ENCODE assay signal across 34 cellular contexts in the genomic region with DNA sequence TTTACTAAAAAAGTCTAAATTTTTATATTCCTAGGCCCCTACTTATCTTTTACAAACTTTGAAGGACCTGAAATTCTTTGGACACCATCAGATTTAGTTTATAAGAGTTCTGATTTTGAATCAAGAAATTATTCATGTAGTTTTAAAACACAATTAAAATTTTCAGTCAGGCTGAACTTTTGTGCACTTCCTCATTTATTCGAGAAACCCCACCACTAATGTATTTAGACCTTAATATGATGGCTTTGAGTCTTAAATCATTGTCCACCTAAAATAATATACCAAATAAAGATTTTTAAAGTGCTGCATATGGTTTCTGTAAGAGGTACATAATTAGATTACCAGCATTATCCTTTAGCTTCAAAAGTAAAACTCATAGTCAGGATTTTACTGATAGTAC.
"Had no signal": no experiment of that assay in that cellular context is flagged by ENCODE, and none has a peak within 500 bp of the region (broad histone marks: within the 10 kb centered on the region; RNA-seq: fewer than 3 reads in every experiment).

No MANE protein-coding gene starts in this region.

- DNase-seq: activated B cell treated with CpG ODN at 0.5 μM for 24 hours; activated CD4-positive, alpha-beta memory T cell treated with anti-CD3 and anti-CD28 coated beads for 36 hours; activated CD4-positive, alpha-beta T cell treated with anti-CD3 and anti-CD28 coated beads for 4 hours; activated CD4-positive, alpha-beta T cell treated with anti-CD3 and anti-CD28 coated beads, Interleukin-2, amount 10 ng/mL, durations not matched to agents 24 days and 14 days; activated CD4-positive, alpha-beta T cell treated with anti-CD3 and anti-CD28 coated beads, Interleukin-2, amount 50 U/mL, for 1 hour; activated CD4-positive, alpha-beta T cell treated with anti-CD3 and anti-CD28 coated beads, Interleukin-2, amount 50 U/mL, for 4 hours; activated CD4-positive, CD25-positive, alpha-beta regulatory T cell treated with anti-CD3 and anti-CD28 coated beads, Interleukin-2, amount 50 U/mL, for 72 hours; activated CD8-positive, alpha-beta memory T cell treated with anti-CD3 and anti-CD28 coated beads, Interleukin-2, amount 50 U/mL, for 4 hours; activated CD8-positive, alpha-beta T cell treated with anti-CD3 and anti-CD28 coated beads for 36 hours; activated effector memory CD4-positive, alpha-beta T cell treated with Interleukin-2 at 50 U/mL for 16 hours; activated gamma-delta T cell; activated naive CD4-positive, alpha-beta T cell treated with anti-CD3 and anti-CD28 coated beads, Interleukin-2, amount 10 ng/mL, durations not matched to agents 7 days and 5 days; activated naive CD4-positive, alpha-beta T cell treated with Interleukin-2 at 50 U/mL for 16 hours; activated naive CD8-positive, alpha-beta T cell treated with anti-CD3 and anti-CD28 coated beads, Interleukin-2, amount 10 ng/mL, durations not matched to agents 7 days and 5 days; activated naive CD8-positive, alpha-beta T cell treated with anti-CD3 and anti-CD28 coated beads, Interleukin-2, amount 50 U/mL, for 24 hours; activated T-cell treated with anti-CD3 and anti-CD28 coated beads for 4 hours; activated T-cell treated with anti-CD3 and anti-CD28 coated beads, Interleukin-2, amount 50 U/mL, for 1 hour; activated T-cell treated with anti-CD3 and anti-CD28 coated beads, Interleukin-2, amount 50 U/mL, for 48 hours; amygdala; anterior cingulate cortex; caudate nucleus; cerebellar nuclear complex; T-helper 1 cell; T-helper 2 cell; T-helper 9 cell had no signal

- H3K4me1 Mint-ChIP-seq: activated B cell treated with CpG ODN at 0.5 μM for 24 hours; activated CD4-positive, alpha-beta T cell treated with anti-CD3 and anti-CD28 coated beads, Interleukin-2, amount 10 ng/mL, durations not matched to agents 24 days and 14 days; activated naive CD4-positive, alpha-beta T cell treated with anti-CD3 and anti-CD28 coated beads, Interleukin-2, amount 10 ng/mL, durations not matched to agents 7 days and 5 days; activated naive CD4-positive, alpha-beta T cell treated with anti-CD3 and anti-CD28 coated beads, Interleukin-2, amount 50 U/mL, for 24 hours; activated naive CD8-positive, alpha-beta T cell treated with anti-CD3 and anti-CD28 coated beads, Interleukin-2, amount 10 ng/mL, durations not matched to agents 7 days and 5 days; activated naive CD8-positive, alpha-beta T cell treated with anti-CD3 and anti-CD28 coated beads, Interleukin-2, amount 50 U/mL, for 24 hours; brain; central memory CD8-positive, alpha-beta T cell had no signal

- H3K27me3 Mint-ChIP-seq: activated B cell treated with CpG ODN at 0.5 μM for 24 hours; activated CD4-positive, alpha-beta memory T cell treated with anti-CD3 and anti-CD28 coated beads for 36 hours; activated CD4-positive, alpha-beta T cell treated with anti-CD3 and anti-CD28 coated beads, Interleukin-2, amount 10 ng/mL, durations not matched to agents 24 days and 14 days; activated CD8-positive, alpha-beta T cell treated with anti-CD3 and anti-CD28 coated beads for 36 hours; activated naive CD4-positive, alpha-beta T cell treated with anti-CD3 and anti-CD28 coated beads, Interleukin-2, amount 10 ng/mL, durations not matched to agents 7 days and 5 days; activated naive CD4-positive, alpha-beta T cell treated with anti-CD3 and anti-CD28 coated beads, Interleukin-2, amount 50 U/mL, for 24 hours; activated naive CD8-positive, alpha-beta T cell; activated naive CD8-positive, alpha-beta T cell treated with anti-CD3 and anti-CD28 coated beads, Interleukin-2, amount 10 ng/mL, durations not matched to agents 7 days and 5 days; activated naive CD8-positive, alpha-beta T cell treated with anti-CD3 and anti-CD28 coated beads, Interleukin-2, amount 50 U/mL, for 24 hours; brain; central memory CD8-positive, alpha-beta T cell had no signal

- H3K9me3 Mint-ChIP-seq: activated B cell treated with CpG ODN at 0.5 μM for 24 hours; activated CD4-positive, alpha-beta memory T cell treated with anti-CD3 and anti-CD28 coated beads for 36 hours; activated CD4-positive, alpha-beta T cell treated with anti-CD3 and anti-CD28 coated beads, Interleukin-2, amount 10 ng/mL, durations not matched to agents 24 days and 14 days; activated CD8-positive, alpha-beta T cell treated with anti-CD3 and anti-CD28 coated beads for 36 hours; activated naive CD4-positive, alpha-beta T cell treated with anti-CD3 and anti-CD28 coated beads, Interleukin-2, amount 10 ng/mL, durations not matched to agents 7 days and 5 days; activated naive CD4-positive, alpha-beta T cell treated with anti-CD3 and anti-CD28 coated beads, Interleukin-2, amount 50 U/mL, for 24 hours; activated naive CD8-positive, alpha-beta T cell treated with anti-CD3 and anti-CD28 coated beads, Interleukin-2, amount 10 ng/mL, durations not matched to agents 7 days and 5 days; activated naive CD8-positive, alpha-beta T cell treated with anti-CD3 and anti-CD28 coated beads, Interleukin-2, amount 50 U/mL, for 24 hours; activated T-helper 2 cell treated with anti-CD3 and anti-CD28 coated beads, Interferon-gamma antibody, Interleukin-2, Interleukin-4, amounts not matched to agents 10 μg/mL and 5 μg/mL and 100 μg/mL, durations not matched to agents 14 hours and 24 hours and 36 hours; brain; T-helper 1 cell treated with Interleukin-12 subunit alpha and Interleukin-12 subunit beta and Interleukin-4 antibody, amounts not matched to agents 30 μg/mL and 1 μg/mL, for 36 hours; T-helper 2 cell treated with Interferon-gamma antibody and Interleukin-4, amounts not matched to agents 5 μg/mL and 100 μg/mL, for 36 hours had no signal

- ATAC-seq: activated CD8-positive, alpha-beta T cell treated with anti-CD3 and anti-CD28 coated beads for 36 hours; activated naive CD8-positive, alpha-beta T cell treated with anti-CD3 and anti-CD28 coated beads, Interleukin-2, amount 50 U/mL, for 24 hours had no signal

- H3K4me3 Mint-ChIP-seq: activated B cell treated with CpG ODN at 0.5 μM for 24 hours; activated CD4-positive, alpha-beta memory T cell treated with anti-CD3 and anti-CD28 coated beads for 36 hours; activated CD4-positive, alpha-beta T cell treated with anti-CD3 and anti-CD28 coated beads, Interleukin-2, amount 10 ng/mL, durations not matched to agents 24 days and 14 days; activated CD8-positive, alpha-beta T cell treated with anti-CD3 and anti-CD28 coated beads for 36 hours; activated naive CD4-positive, alpha-beta T cell treated with anti-CD3 and anti-CD28 coated beads, Interleukin-2, amount 10 ng/mL, durations not matched to agents 7 days and 5 days; activated naive CD4-positive, alpha-beta T cell treated with anti-CD3 and anti-CD28 coated beads, Interleukin-2, amount 50 U/mL, for 24 hours; activated naive CD8-positive, alpha-beta T cell; activated naive CD8-positive, alpha-beta T cell treated with anti-CD3 and anti-CD28 coated beads, Interleukin-2, amount 10 ng/mL, durations not matched to agents 7 days and 5 days; activated naive CD8-positive, alpha-beta T cell treated with anti-CD3 and anti-CD28 coated beads, Interleukin-2, amount 50 U/mL, for 24 hours; brain; central memory CD8-positive, alpha-beta T cell; T-helper 1 cell treated with Interleukin-12 subunit alpha and Interleukin-12 subunit beta and Interleukin-4 antibody, amounts not matched to agents 30 μg/mL and 1 μg/mL, for 36 hours; T-helper 2 cell treated with Interferon-gamma antibody and Interleukin-4, amounts not matched to agents 5 μg/mL and 100 μg/mL, for 36 hours had no signal

- FAIRE-seq: bronchial epithelial cell, TTC549 had no signal

- H3K36me3 Mint-ChIP-seq: activated CD4-positive, alpha-beta memory T cell treated with anti-CD3 and anti-CD28 coated beads for 36 hours; activated naive CD4-positive, alpha-beta T cell treated with anti-CD3 and anti-CD28 coated beads, Interleukin-2, amount 10 ng/mL, durations not matched to agents 7 days and 5 days; activated naive CD4-positive, alpha-beta T cell treated with anti-CD3 and anti-CD28 coated beads, Interleukin-2, amount 50 U/mL, for 24 hours; activated naive CD8-positive, alpha-beta T cell; activated naive CD8-positive, alpha-beta T cell treated with anti-CD3 and anti-CD28 coated beads, Interleukin-2, amount 10 ng/mL, durations not matched to agents 7 days and 5 days; brain had no signal

- H3K27ac Mint-ChIP-seq: activated B cell treated with CpG ODN at 0.5 μM for 24 hours; activated CD4-positive, alpha-beta memory T cell treated with anti-CD3 and anti-CD28 coated beads for 36 hours; activated CD4-positive, alpha-beta T cell treated with anti-CD3 and anti-CD28 coated beads, Interleukin-2, amount 10 ng/mL, durations not matched to agents 24 days and 14 days; activated CD8-positive, alpha-beta T cell treated with anti-CD3 and anti-CD28 coated beads for 36 hours; activated naive CD4-positive, alpha-beta T cell treated with anti-CD3 and anti-CD28 coated beads, Interleukin-2, amount 10 ng/mL, durations not matched to agents 7 days and 5 days; activated naive CD4-positive, alpha-beta T cell treated with anti-CD3 and anti-CD28 coated beads, Interleukin-2, amount 50 U/mL, for 24 hours; activated naive CD8-positive, alpha-beta T cell; activated naive CD8-positive, alpha-beta T cell treated with anti-CD3 and anti-CD28 coated beads, Interleukin-2, amount 10 ng/mL, durations not matched to agents 7 days and 5 days; activated naive CD8-positive, alpha-beta T cell treated with anti-CD3 and anti-CD28 coated beads, Interleukin-2, amount 50 U/mL, for 24 hours; activated T-helper 2 cell treated with anti-CD3 and anti-CD28 coated beads, Interferon-gamma antibody, Interleukin-2, Interleukin-4, amounts not matched to agents 10 μg/mL and 5 μg/mL and 100 μg/mL, durations not matched to agents 14 hours and 24 hours and 36 hours; brain; T-helper 1 cell treated with Interleukin-12 subunit alpha and Interleukin-12 subunit beta and Interleukin-4 antibody, amounts not matched to agents 30 μg/mL and 1 μg/mL, for 36 hours; T-helper 2 cell treated with Interferon-gamma antibody and Interleukin-4, amounts not matched to agents 5 μg/mL and 100 μg/mL, for 36 hours had no signal
